Comparison of ENCODE assay signal across 8 cellular contexts in genomic region chr4:56435001-56435747, GRCh38. TPM values are rescaled to one million over a fixed set of nuclear protein-coding genes. Genes with fewer than 3 reads are reported as not detected.
A peak's percentile ranks its signal among the peaks of the same experiment; 100 is the strongest.
DNase-seq lines count a peak whose midpoint lies in the region; ATAC-seq and TF ChIP-seq lines count a peak whose summit lies in the region.

TSS of gene PPAT (minus strand) at chr4:56435615. CDS start at chr4:56435477, 138 bp downstream.

- DNase-seq in DMS79 treated with DMSO at 0.1 percent for 48 hours (lab: John Stamatoyannopoulos, UW): peak; percentile 94
- DNase-seq in RPMI7951 (ENCODE audit: low read depth): peak; percentile 95
- peak; percentile 98 for DNase-seq in activated T-helper 1 cell treated with anti-CD3 and anti-CD28 coated beads, Interleukin-12 subunit alpha, Interleukin-12 subunit beta, Interleukin-2, Interleukin-4 antibody, amounts not matched to agents 30 ng/mL and 10 ng/mL and 1 ng/mL, durations not matched to agents 14 hours and 24 hours and 36 hours (ENCODE audit: low spot score)
- DNase-seq in esophagus squamous epithelium (lab: John Stamatoyannopoulos, UW): peak; percentile 94
- peak; percentile 97 to 100 (median 99) for DNase-seq in naive thymus-derived CD4-positive, alpha-beta T cell
- peak; percentile 97 for DNase-seq in stimulated activated naive CD4-positive, alpha-beta T cell treated with Interleukin-2 at 50 U/mL for 16 hours (lab: John Stamatoyannopoulos, UW)

- H3K4me1 Mint-ChIP-seq in activated T-helper 1 cell treated with anti-CD3 and anti-CD28 coated beads, Interleukin-12 subunit alpha, Interleukin-12 subunit beta, Interleukin-2, Interleukin-4 antibody, amounts not matched to agents 30 ng/mL and 10 ng/mL and 1 ng/mL, durations not matched to agents 14 hours and 24 hours and 36 hours (ENCODE audit: low read depth): peaks cover 50% of the 10 kb centered on the region
- peaks cover 31 to 61% (median 44%) of the 10 kb centered on the region in 7 donors for H3K4me1 Mint-ChIP-seq in naive thymus-derived CD4-positive, alpha-beta T cell

- TF ChIP-seq CTCF in esophagus squamous epithelium (IDR thresholded peaks at IDR 0.05): peak; percentile 23 to 53 (median 34)

- H3K4me3 Mint-ChIP-seq in activated T-helper 1 cell treated with anti-CD3 and anti-CD28 coated beads, Interleukin-12 subunit alpha, Interleukin-12 subunit beta, Interleukin-2, Interleukin-4 antibody, amounts not matched to agents 30 ng/mL and 10 ng/mL and 1 ng/mL, durations not matched to agents 14 hours and 24 hours and 36 hours: peak within 1 kb of the TSS; percentile 94
- peak within 1 kb of the TSS; percentile 81 to 99 (median 94) for H3K4me3 Mint-ChIP-seq in naive thymus-derived CD4-positive, alpha-beta T cell

- POLR2A ChIA-PET in naive thymus-derived CD4-positive, alpha-beta T cell (lab: Charles Lee): interaction anchor here (0.6 to 4.5 kb wide), 29 partner anchors 10 to 1040 kb away, joined by 3 to 77 read pairs (median 4); partner anchors contain the start of genes AASDH, CEP135, EXOC1 and NOA1

- no peaks in the 10 kb centered on the region for H3K27me3 ChIP-seq in esophagus squamous epithelium
- no peaks in the 10 kb centered on the region for H3K27me3 ChIP-seq in naive thymus-derived CD4-positive, alpha-beta T cell (ENCODE audit: control insufficient read depth in 2 of 2, insufficient read depth in 2 of 2, low read length in 2 of 2)

- peak within 1 kb of the TSS; percentile 73 to 89 (median 78) for H3K4me3 ChIP-seq in esophagus squamous epithelium
- peak within 1 kb of the TSS; percentile 93 for H3K4me3 ChIP-seq in naive thymus-derived CD4-positive, alpha-beta T cell (ENCODE audit: low read length)

- no peaks in the 10 kb centered on the region for H3K9me3 ChIP-seq in KOPT-K1 (ENCODE audit: insufficient read depth, low read length, poor library complexity, severe bottlenecking)
- H3K9me3 ChIP-seq in esophagus squamous epithelium: no peaks in the 10 kb centered on the region
- H3K9me3 ChIP-seq in naive thymus-derived CD4-positive, alpha-beta T cell (ENCODE audit: control insufficient read depth in 2 of 3, low read length in 3 of 3): no peaks in the 10 kb centered on the region

- 0% methylated on average over 4 to 8 of the region's 62 CpGs for WGBS in esophagus squamous epithelium, 2 donors

- H3K9me3 Mint-ChIP-seq in activated T-helper 1 cell treated with anti-CD3 and anti-CD28 coated beads, Interleukin-12 subunit alpha, Interleukin-12 subunit beta, Interleukin-2, Interleukin-4 antibody, amounts not matched to agents 30 ng/mL and 10 ng/mL and 1 ng/mL, durations not matched to agents 14 hours and 24 hours and 36 hours: no peaks in the 10 kb centered on the region
- peaks cover 0 to 5% (median 0%) of the 10 kb centered on the region in 11 donors for H3K9me3 Mint-ChIP-seq in naive thymus-derived CD4-positive, alpha-beta T cell

- H3K36me3 ChIP-seq in KOPT-K1 (ENCODE audit: insufficient read depth, low read length): peaks cover 22% of the 10 kb centered on the region
- no peaks in the 10 kb centered on the region for H3K36me3 ChIP-seq in esophagus squamous epithelium
- H3K36me3 ChIP-seq in naive thymus-derived CD4-positive, alpha-beta T cell (ENCODE audit: control insufficient read depth in 2 of 3, insufficient read depth in 3 of 3, low read length in 3 of 3): no peaks in the 10 kb centered on the region

- CTCF ChIA-PET in naive thymus-derived CD4-positive, alpha-beta T cell (lab: Charles Lee): interaction anchor here (0.9 to 2.3 kb wide), 12 partner anchors 7 to 543 kb away, joined by 3 to 15 read pairs (median 4); partner anchors contain the start of genes AASDH, POLR2B and REST

- peaks cover 23% of the 10 kb centered on the region for H3K36me3 Mint-ChIP-seq in activated T-helper 1 cell treated with anti-CD3 and anti-CD28 coated beads, Interleukin-12 subunit alpha, Interleukin-12 subunit beta, Interleukin-2, Interleukin-4 antibody, amounts not matched to agents 30 ng/mL and 10 ng/mL and 1 ng/mL, durations not matched to agents 14 hours and 24 hours and 36 hours (ENCODE audit: low read depth)
- peaks cover 0 to 8% (median 0%) of the 10 kb centered on the region in 5 donors for H3K36me3 Mint-ChIP-seq in naive thymus-derived CD4-positive, alpha-beta T cell

- peak; percentile 78 for ATAC-seq in GM21723 (IDR thresholded peaks at IDR 0.05; ENCODE audit: unreplicated experiment)
- peak; percentile 91 for ATAC-seq in naive thymus-derived CD4-positive, alpha-beta T cell

- peaks cover 0 to 37% (median 0%) of the 10 kb centered on the region in 3 donors for H3K4me1 ChIP-seq in esophagus squamous epithelium
- H3K4me1 ChIP-seq in naive thymus-derived CD4-positive, alpha-beta T cell (ENCODE audit: control insufficient read depth in 2 of 2, insufficient read depth in 2 of 2, low read length in 2 of 2): peaks cover 12 to 15% of the 10 kb centered on the region in 2 donors

- peak in 2 of 4 donors; percentile 35 to 67 for TF ChIP-seq POLR2A in esophagus squamous epithelium (IDR thresholded peaks at IDR 0.05)

- intact Hi-C loops in activated T-helper 1 cell treated with anti-CD3 and anti-CD28 coated beads, Interleukin-12 subunit alpha, Interleukin-12 subunit beta, Interleukin-2, Interleukin-4 antibody, amounts not matched to agents 30 ng/mL and 10 ng/mL and 1 ng/mL, durations not matched to agents 14 hours and 24 hours and 36 hours (cut with micrococcal nuclease): loop anchor here (1.0 to 5.0 kb wide), 10 partner anchors 10 to 1088 kb away; partner anchors contain the start of genes AASDH, CEP135, REST and SRD5A3
- intact Hi-C loops in esophagus squamous epithelium (cut with DNase I): no loop called here
- intact Hi-C loops in naive thymus-derived CD4-positive, alpha-beta T cell (cut with micrococcal nuclease): loop anchor here (1.0 to 5.0 kb wide), 14 partner anchors 10 to 1038 kb away; partner anchors contain the start of genes AASDH (in 2 of the 2), NOA1 (in 2 of the 2), CEP135 (in 1 of the 2) and CLOCK (in 1 of the 2)

- H3K27me3 Mint-ChIP-seq in activated T-helper 1 cell treated with anti-CD3 and anti-CD28 coated beads, Interleukin-12 subunit alpha, Interleukin-12 subunit beta, Interleukin-2, Interleukin-4 antibody, amounts not matched to agents 30 ng/mL and 10 ng/mL and 1 ng/mL, durations not matched to agents 14 hours and 24 hours and 36 hours (ENCODE audit: insufficient read depth): peaks cover 3% of the 10 kb centered on the region
- no peaks in the 10 kb centered on the region for H3K27me3 Mint-ChIP-seq in naive thymus-derived CD4-positive, alpha-beta T cell

- H3K27ac ChIP-seq in KOPT-K1 (ENCODE audit: low read depth, low read length, poor library complexity, severe bottlenecking): peak within 1 kb of the TSS; percentile 86
- peak within 1 kb of the TSS; percentile 81 to 99 (median 96) for H3K27ac ChIP-seq in esophagus squamous epithelium
- H3K27ac ChIP-seq in naive thymus-derived CD4-positive, alpha-beta T cell (ENCODE audit: low read depth, low read length): peak within 1 kb of the TSS; percentile 59

- peak within 1 kb of the TSS; percentile 99 for H3K27ac Mint-ChIP-seq in activated T-helper 1 cell treated with anti-CD3 and anti-CD28 coated beads, Interleukin-12 subunit alpha, Interleukin-12 subunit beta, Interleukin-2, Interleukin-4 antibody, amounts not matched to agents 30 ng/mL and 10 ng/mL and 1 ng/mL, durations not matched to agents 14 hours and 24 hours and 36 hours
- H3K27ac Mint-ChIP-seq in naive thymus-derived CD4-positive, alpha-beta T cell: peak within 1 kb of the TSS; percentile 78 to 98 (median 91)

RNA-seq across cellular contexts. Expression of gene PPAT, which starts in this region (rescaled TPM):
- total RNA-seq in RPMI7951 (2014; rRNA removed; shearing (Covaris generic)): 24.3 and 26.2 TPM in 2 replicates
- total RNA-seq in activated T-helper 1 cell treated with anti-CD3 and anti-CD28 coated beads, Interleukin-12 subunit alpha, Interleukin-12 subunit beta, Interleukin-2, Interleukin-4 antibody, amounts not matched to agents 30 ng/mL and 10 ng/mL and 1 ng/mL, durations not matched to agents 14 hours and 24 hours and 36 hours: 57.4 and 60.1 TPM in 2 replicates
- 10 to 100 TPM in 1 of 4 donors, 1 to 10 TPM in 3; 4.5 to 11.4 (median 9.3) TPM for total RNA-seq in esophagus squamous epithelium
- total RNA-seq in naive thymus-derived CD4-positive, alpha-beta T cell: 10 to 100 TPM in 3 of 5 experiments, 1 to 10 TPM in 2; 7.7 to 30.7 (median 15.3) TPM
- 10 to 100 TPM; 10.4 to 16.5 TPM for polyA plus RNA-seq in naive thymus-derived CD4-positive, alpha-beta T cell

Comparison
In these comparisons a context has a peak if more than half of its experiments do, and no peak if none do; other contexts are left out.
1. Peak in every context shown above with its lines: DNase-seq, ATAC-seq, H3K4me3 ChIP-seq and H3K27ac ChIP-seq.